13 cellular contexts compared by ENCODE assay signal in the genomic region with DNA sequence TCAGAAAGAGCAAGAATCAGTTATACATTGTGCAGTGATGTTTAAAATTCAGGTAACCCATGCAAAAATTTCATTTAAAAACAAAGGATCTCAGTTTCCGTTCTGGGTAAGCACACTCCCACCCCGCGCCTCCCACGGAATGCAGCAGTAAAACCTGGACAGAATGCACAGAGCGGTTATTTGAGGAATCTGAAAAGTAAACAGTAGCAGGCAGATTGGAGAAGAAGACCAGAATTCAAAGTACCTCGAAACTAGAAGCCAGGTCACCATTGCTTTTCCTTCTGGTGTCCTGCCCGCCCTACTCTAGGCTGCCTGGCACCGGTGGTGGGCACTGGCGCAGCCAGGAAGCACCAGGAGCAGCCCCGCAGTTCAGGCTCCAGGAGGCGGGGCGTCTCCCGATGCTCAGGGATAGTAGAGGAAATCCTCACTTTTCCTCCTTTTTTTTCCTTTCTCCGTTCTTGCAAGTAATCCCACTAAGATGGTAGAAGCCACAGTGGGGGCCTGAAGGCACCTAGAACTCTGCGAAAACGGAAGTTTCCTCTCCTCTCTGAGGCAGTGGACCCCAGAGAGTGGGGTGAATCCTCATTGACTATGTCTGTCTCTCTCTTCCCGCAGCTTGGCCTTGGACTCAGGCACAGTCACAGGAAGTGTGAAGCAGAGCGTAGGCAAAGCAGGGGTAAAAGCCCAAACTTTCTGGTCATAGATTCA. TPM values are rescaled to one million over a fixed set of nuclear protein-coding genes. Genes with fewer than 3 reads are reported as not detected.
DNase-seq lines count a peak whose midpoint lies in the region; TF ChIP-seq lines count a peak whose summit lies in the region.
"Had no signal": no experiment of that assay in that cellular context is flagged by ENCODE, and none has a peak within 500 bp of the region (broad histone marks: within the 10 kb centered on the region; RNA-seq: fewer than 3 reads in every experiment).

No MANE protein-coding gene starts in this region.

- POLR2A ChIA-PET in OCI-LY7 (lab: Charles Lee), result interaction anchor here (0.6 kb wide), 1 partner anchor 8 kb away, joined by 3 read pairs; no protein-coding TSS in a partner anchor

- CTCF ChIA-PET in OCI-LY7 (lab: Charles Lee; ENCODE audit: unreplicated experiment), result no interaction called here

- no peak overlapping the region for H3K9ac ChIP-seq in fibroblast of lung (ENCODE audit: insufficient read depth, low read length)
- H3K9ac ChIP-seq: BLaER1 treated with 17β-estradiol and CSF1 and Interleukin-3, amounts not matched to agents 10 nM and 100 nM had no signal

- TF ChIP-seq CTCF in fibroblast of lung (conservative IDR thresholded peaks at IDR 0.05 in 1 of 2, IDR thresholded peaks at IDR 0.05 in 1 of 2; ENCODE audit: low read depth in 1 of 2, low read length in 2 of 2) (no peak), OCI-LY7 (conservative IDR thresholded peaks at IDR 0.05; ENCODE audit: low read length) (no peak)

- no peaks in the 10 kb centered on the region for H4K20me1 ChIP-seq in fibroblast of lung (ENCODE audit: control insufficient read depth, extremely low read depth, insufficient read depth, low read length)
- H4K20me1 ChIP-seq in OCI-LY7 (ENCODE audit: insufficient read depth, low read length), result no peaks in the 10 kb centered on the region
- H4K20me1 ChIP-seq: BLaER1 treated with 17β-estradiol and CSF1 and Interleukin-3, amounts not matched to agents 10 nM and 100 nM had no signal

- H3K4me1 ChIP-seq in SJCRH30 (0 out of 2 replicates have a peak, but pooled peaks cover 2% of the 10 kb centered on the region), fibroblast of lung (ENCODE audit: control insufficient read depth, extremely low read depth, insufficient read depth, low read length) (peaks cover 11% of the 10 kb centered on the region), OCI-LY7 (ENCODE audit: insufficient read depth, low read length, poor library complexity, severe bottlenecking) (no peaks in the 10 kb centered on the region)
- H3K4me1 ChIP-seq: BLaER1 treated with 17β-estradiol and CSF1 and Interleukin-3, amounts not matched to agents 10 nM and 100 nM had no signal

- H3K4me2 ChIP-seq in fibroblast of lung (ENCODE audit: extremely low read depth, insufficient read depth, low read length) (peak overlapping the region; percentile 38), OCI-LY7 (ENCODE audit: low read length) (no peak overlapping the region)
- H3K4me2 ChIP-seq: BLaER1 treated with 17β-estradiol and CSF1 and Interleukin-3, amounts not matched to agents 10 nM and 100 nM had no signal

- in situ Hi-C loops in ACHN (cut with HindIII; ENCODE audit: low pct_ligation_motif_present, low pct_unique_long_range_greater_than_20kb, low sequenced_read_pairs), result no loop called here

- DNase-seq in ACHN, result peak; percentile 15
- no peak for DNase-seq in SJCRH30
- DNase-seq in fibroblast of lung (ENCODE audit: low read depth in 2 of 2), result peak in 1 of 2 donors; percentile 54
- peak; percentile 72 for DNase-seq in occipital lobe (lab: John Stamatoyannopoulos, UW)
- DNase-seq in GOT3 (lab: John Stamatoyannopoulos, UW), result no peak
- DNase-seq in cerebellum (ENCODE audit: low spot score), result no peak
- no peak for DNase-seq in OCI-LY7 (ENCODE audit: low spot score)
- DNase-seq in NCI-H1092 treated with DMSO at 0.1 percent for 48 hours (lab: John Stamatoyannopoulos, UW), result no peak
- DNase-seq: effector memory CD4-positive, alpha-beta T cell; Karpas-422; stimulated activated naive CD4-positive, alpha-beta T cell treated with Interleukin-2 at 50 U/mL for 16 hours had no signal

- no TSS peak for BruUV-seq in OCI-LY7 (replicated peaks; lab: Mats Ljungman, UMichigan)

- H3K36me3 ChIP-seq in SJCRH30 (no peaks in the 10 kb centered on the region), fibroblast of lung (ENCODE audit: control insufficient read depth, insufficient read depth, low read length) (no peaks in the 10 kb centered on the region), OCI-LY7 (ENCODE audit: insufficient read depth, low read length) (no peaks in the 10 kb centered on the region)
- H3K36me3 ChIP-seq: BLaER1 treated with 17β-estradiol and CSF1 and Interleukin-3, amounts not matched to agents 10 nM and 100 nM had no signal

- peak overlapping the region; percentile 80 for H2AFZ ChIP-seq in fibroblast of lung (ENCODE audit: low read length)
- H2AFZ ChIP-seq in OCI-LY7 (ENCODE audit: low read length), result no peak overlapping the region

- H3K27me3 ChIP-seq in SJCRH30 (0 out of 2 replicates have a peak, but pooled peaks cover 4% of the 10 kb centered on the region), fibroblast of lung (ENCODE audit: control insufficient read depth, insufficient read depth, low read length) (no peaks in the 10 kb centered on the region)
- H3K27me3 ChIP-seq: BLaER1 treated with 17β-estradiol and CSF1 and Interleukin-3, amounts not matched to agents 10 nM and 100 nM had no signal

- H3K27ac ChIP-seq in SJCRH30, result no peak overlapping the region
- H3K27ac ChIP-seq in fibroblast of lung (ENCODE audit: insufficient read depth, low read length), result no peak overlapping the region
- no peak overlapping the region for H3K27ac ChIP-seq in OCI-LY7 (ENCODE audit: low read depth, low read length, poor library complexity, severe bottlenecking)
- H3K27ac ChIP-seq: BLaER1 treated with 17β-estradiol and CSF1 and Interleukin-3, amounts not matched to agents 10 nM and 100 nM had no signal

- H3K79me2 ChIP-seq in fibroblast of lung (ENCODE audit: control insufficient read depth, insufficient read depth, low read length) (no peaks in the 10 kb centered on the region), OCI-LY7 (ENCODE audit: insufficient read depth, low read depth, low read length) (no peaks in the 10 kb centered on the region)

- H3K4me3 ChIP-seq in SJCRH30 (peak overlapping the region; percentile 39), fibroblast of lung (replicated peaks in 1 of 4; ENCODE audit: control extremely low read depth in 1 of 4, insufficient read depth in 1 of 4, low read depth in 3 of 4, low read length in 4 of 4) (peak overlapping the region; percentile 7 to 35 (median 18)), OCI-LY7 (ENCODE audit: low read depth, low read length, poor library complexity, severe bottlenecking) (no peak overlapping the region)
- H3K4me3 ChIP-seq: BLaER1 treated with 17β-estradiol and CSF1 and Interleukin-3, amounts not matched to agents 10 nM and 100 nM had no signal

- H3K9me2 ChIP-seq in OCI-LY7 (ENCODE audit: insufficient read depth, low read length), result no peaks in the 10 kb centered on the region

- H3K9me3 ChIP-seq in SJCRH30 (replicated peaks), result no peaks in the 10 kb centered on the region
- H3K9me3 ChIP-seq in fibroblast of lung (ENCODE audit: control insufficient read depth, insufficient read depth, low read depth, low read length), result no peaks in the 10 kb centered on the region
- no peaks in the 10 kb centered on the region for H3K9me3 ChIP-seq in OCI-LY7 (ENCODE audit: low read length)
- H3K9me3 ChIP-seq: BLaER1 treated with 17β-estradiol and CSF1 and Interleukin-3, amounts not matched to agents 10 nM and 100 nM had no signal

- intact Hi-C loops in OCI-LY7 (cut with micrococcal nuclease; ENCODE audit: unreplicated experiment), result no loop called here

RNA-seq across cellular contexts. Expression of gene METTL24, which starts 28.3 kb away (rescaled TPM):
- not detected in 2 replicates for total RNA-seq in SJCRH30 (2014; rRNA removed; shearing (Covaris generic))
- total RNA-seq in fibroblast of lung (2.6 TPM in 2 replicates), occipital lobe (2.5 TPM), cerebellum (3.3 TPM), OCI-LY7 (2022) (not detected in 2 replicates)
- polyA plus RNA-seq in fibroblast of lung, result 0.05 and 0.18 TPM in 2 replicates
- not detected in 2 replicates for polyA plus RNA-seq in fibroblast of lung (2012)
- polyA minus RNA-seq in fibroblast of lung (ENCODE audit: low replicate concordance), result not detected in 2 replicates
- not detected in 2 replicates for total RNA-seq in OCI-LY7 (2014; rRNA removed; shearing (Covaris generic))
- total RNA-seq: pulmonary artery endothelial cell had no signal

Comparison
In these comparisons a context has a peak if more than half of its experiments do, and no peak if none do; other contexts are left out.
1. DNase-seq: peak in ACHN (single experiment) and occipital lobe (single experiment); none in SJCRH30 (0 of 2), GOT3 (single experiment), cerebellum (single experiment), OCI-LY7 (single experiment) and NCI-H1092 treated with DMSO at 0.1 percent for 48 hours (single experiment).